22 cellular contexts compared by ENCODE assay signal in genomic region chr10:125248489-125248888, GRCh38.
"Had no signal": no experiment of that assay in that cellular context is flagged by ENCODE, and none has a peak within 500 bp of the region (broad histone marks: within the 10 kb centered on the region; RNA-seq: fewer than 3 reads in every experiment).

No MANE protein-coding gene starts in this region.

- H3K4me3 Mint-ChIP-seq: IgD-negative memory B cell had no signal

- H3K4me3 ChIP-seq: K562 had no signal

- H3K27ac ChIP-seq: HL-60, KMS-11, RWPE1 had no signal

- H3K36me3 Mint-ChIP-seq: IgD-negative memory B cell had no signal

- H3K4me2 ChIP-seq: KMS-11 had no signal

- ATAC-seq: K562, Panc1, PC-3 had no signal

- H3K27ac Mint-ChIP-seq: IgD-negative memory B cell had no signal

- H3K9ac ChIP-seq: KMS-11 had no signal

- DNase-seq: Kasumi-1; MM.1S; NCI-H1092 treated with DMSO at 0.1 percent for 48 hours; NCI-H1436; NCI-H187; NCI-H2029; NCI-H2081 treated with DMSO at 0.1 percent for 48 hours; NCI-H2171; NCI-H345; NCI-H446 treated with DMSO at 0.1 percent for 48 hours; NCI-H510A treated with DMSO at 0.1 percent for 48 hours; NCI-H526; NK-92 treated with Interleukin-12 subunit alpha and Interleukin-12 subunit beta, amount 100 ng/mL, for 24 hours; PC-3; SHP77; T-helper 2 cell had no signal

- H3K4me1 Mint-ChIP-seq: IgD-negative memory B cell had no signal
